12 cellular contexts compared by ENCODE assay signal in the genomic region with DNA sequence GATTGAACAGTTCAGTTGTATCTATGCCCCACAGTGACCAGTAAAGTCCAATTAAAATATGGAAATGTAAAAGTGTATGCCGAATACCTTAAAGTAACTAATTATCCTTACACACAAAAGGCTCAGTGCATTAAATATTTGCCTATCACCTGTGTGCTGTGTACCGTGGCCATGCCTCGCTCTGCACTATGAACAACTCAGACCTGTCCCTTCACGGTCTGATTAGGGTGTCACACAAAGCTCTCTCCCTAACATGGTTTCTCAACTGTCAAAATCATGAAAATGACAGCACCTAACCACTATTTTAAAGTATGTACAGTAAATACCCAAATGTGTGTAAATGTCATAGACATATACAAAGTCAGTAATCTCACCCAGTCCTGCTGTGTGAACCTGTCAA. TPM values are rescaled to one million over a fixed set of nuclear protein-coding genes. Genes with fewer than 3 reads are reported as not detected.
DNase-seq lines count a peak whose midpoint lies in the region; ATAC-seq, FAIRE-seq and TF ChIP-seq lines count a peak whose summit lies in the region.
"Had no signal": no experiment of that assay in that cellular context is flagged by ENCODE, and none has a peak within 500 bp of the region (broad histone marks: within the 10 kb centered on the region; RNA-seq: fewer than 3 reads in every experiment).

No MANE protein-coding gene starts in this region.

- peak overlapping the region; percentile 63 for H3K27ac ChIP-seq in naive thymus-derived CD4-positive, alpha-beta T cell (ENCODE audit: low read depth, low read length)
- no peak overlapping the region for H3K27ac ChIP-seq in dorsolateral prefrontal cortex

- H3K36me3 ChIP-seq in naive thymus-derived CD4-positive, alpha-beta T cell (ENCODE audit: control insufficient read depth in 2 of 3, insufficient read depth in 3 of 3, low read length in 3 of 3) = peaks cover 10 to 15% (median 11%) of the 10 kb centered on the region in 3 experiments
- peaks cover 19% of the 10 kb centered on the region for H3K36me3 ChIP-seq in BE2C

- no peak overlapping the region for H3K4me3 Mint-ChIP-seq in HFFc6
- no peak overlapping the region for H3K4me3 Mint-ChIP-seq in activated CD8-positive, alpha-beta T cell treated with anti-CD3 and anti-CD28 coated beads, Interleukin-2, amount 10 ng/mL, durations not matched to agents 7 days and 5 days
- peak overlapping the region in 8 of 10 donors; percentile 16 to 90 (median 76) for H3K4me3 Mint-ChIP-seq in naive thymus-derived CD4-positive, alpha-beta T cell

- H3K4me1 Mint-ChIP-seq in HFFc6 (ENCODE audit: low read depth) = peaks cover 74% of the 10 kb centered on the region
- peaks cover 85% of the 10 kb centered on the region for H3K4me1 Mint-ChIP-seq in activated CD8-positive, alpha-beta T cell treated with anti-CD3 and anti-CD28 coated beads, Interleukin-2, amount 10 ng/mL, durations not matched to agents 7 days and 5 days (ENCODE audit: low read depth)
- H3K4me1 Mint-ChIP-seq in naive thymus-derived CD4-positive, alpha-beta T cell = peaks cover 8 to 96% (median 77%) of the 10 kb centered on the region in 7 donors

- no peaks in the 10 kb centered on the region for H3K9me3 ChIP-seq in naive thymus-derived CD4-positive, alpha-beta T cell (ENCODE audit: control insufficient read depth in 2 of 3, low read length in 3 of 3)
- H3K9me3 ChIP-seq in BE2C = no peaks in the 10 kb centered on the region

- peak overlapping the region; percentile 33 for H3K27ac Mint-ChIP-seq in HFFc6
- peak overlapping the region; percentile 77 for H3K27ac Mint-ChIP-seq in activated CD8-positive, alpha-beta T cell treated with anti-CD3 and anti-CD28 coated beads, Interleukin-2, amount 10 ng/mL, durations not matched to agents 7 days and 5 days
- H3K27ac Mint-ChIP-seq in naive thymus-derived CD4-positive, alpha-beta T cell = peak overlapping the region in 6 of 9 donors; percentile 88 to 97 (median 92)

- TF ChIP-seq CTCF in HFFc6 (IDR thresholded peaks at IDR 0.05) = no peak
- TF ChIP-seq CTCF in BE2C (IDR thresholded peaks at IDR 0.05; ENCODE audit: low read depth, low read length) = no peak
- TF ChIP-seq CTCF in dorsolateral prefrontal cortex (IDR thresholded peaks at IDR 0.05 in 54 of 56, conservative IDR thresholded peaks at IDR 0.05 in 2 of 56; ENCODE audit: low read depth in 1 of 56, partially characterized antibody in 56 of 56) = no peak

- ATAC-seq in activated CD8-positive, alpha-beta T cell treated with anti-CD3 and anti-CD28 coated beads, Interleukin-2, amount 10 ng/mL, durations not matched to agents 7 days and 5 days = peak; percentile 21
- no peak for ATAC-seq in naive thymus-derived CD4-positive, alpha-beta T cell

- intact Hi-C loops in naive thymus-derived CD4-positive, alpha-beta T cell (cut with micrococcal nuclease) = loop anchor here (1.0 to 2.0 kb wide), 6 partner anchors 11 to 74 kb away; a partner anchor contains a TSS
- intact Hi-C loops in dorsolateral prefrontal cortex (cut with DNase I) = no loop called here

- POLR2A ChIA-PET in activated CD8-positive, alpha-beta T cell treated with anti-CD3 and anti-CD28 coated beads, Interleukin-2, amount 10 ng/mL, durations not matched to agents 7 days and 5 days (lab: Charles Lee) = interaction anchor here (0.7 to 3.9 kb wide), 3 partner anchors 24 to 44 kb away, joined by 5 to 22 read pairs (median 6); a partner anchor contains a TSS
- POLR2A ChIA-PET in naive thymus-derived CD4-positive, alpha-beta T cell (lab: Charles Lee) = interaction anchor here (0.7 to 15.9 kb wide), 10 partner anchors 10 to 74 kb away, joined by 3 to 210 read pairs (median 4); a partner anchor contains a TSS

- no peaks in the 10 kb centered on the region for H3K9me3 Mint-ChIP-seq in HFFc6
- no peaks in the 10 kb centered on the region for H3K9me3 Mint-ChIP-seq in activated CD8-positive, alpha-beta T cell treated with anti-CD3 and anti-CD28 coated beads, Interleukin-2, amount 10 ng/mL, durations not matched to agents 7 days and 5 days (ENCODE audit: insufficient read depth)
- H3K9me3 Mint-ChIP-seq in naive thymus-derived CD4-positive, alpha-beta T cell = peaks cover 0 to 4% (median 0%) of the 10 kb centered on the region in 11 donors

- no peak overlapping the region for H3K4me3 ChIP-seq in naive thymus-derived CD4-positive, alpha-beta T cell (ENCODE audit: low read length)
- H3K4me3 ChIP-seq in BE2C (ENCODE audit: low read depth, low read length) (no peak overlapping the region), dorsolateral prefrontal cortex (no peak overlapping the region)

- peak; percentile 89 for FAIRE-seq in GM12891 (lab: Jason Lieb, UNC)

- no peaks in the 10 kb centered on the region for H3K27me3 ChIP-seq in naive thymus-derived CD4-positive, alpha-beta T cell (ENCODE audit: control insufficient read depth in 2 of 2, insufficient read depth in 2 of 2, low read length in 2 of 2)
- no peaks in the 10 kb centered on the region for H3K27me3 ChIP-seq in BE2C
- H3K27me3 ChIP-seq in dorsolateral prefrontal cortex = no peaks in the 10 kb centered on the region

- peaks cover 66% of the 10 kb centered on the region for H3K36me3 Mint-ChIP-seq in HFFc6 (ENCODE audit: low read depth)
- peaks cover 89% of the 10 kb centered on the region for H3K36me3 Mint-ChIP-seq in activated CD8-positive, alpha-beta T cell treated with anti-CD3 and anti-CD28 coated beads, Interleukin-2, amount 10 ng/mL, durations not matched to agents 7 days and 5 days (ENCODE audit: low read depth)
- peaks cover 9 to 67% (median 51%) of the 10 kb centered on the region in 5 donors for H3K36me3 Mint-ChIP-seq in naive thymus-derived CD4-positive, alpha-beta T cell

- CTCF ChIA-PET in activated CD8-positive, alpha-beta T cell treated with anti-CD3 and anti-CD28 coated beads, Interleukin-2, amount 10 ng/mL, durations not matched to agents 7 days and 5 days (lab: Charles Lee) = interaction anchor here (0.9 to 9.9 kb wide), 5 partner anchors 20 to 74 kb away, joined by 3 to 86 read pairs (median 4); a partner anchor contains a TSS
- CTCF ChIA-PET in naive thymus-derived CD4-positive, alpha-beta T cell (lab: Charles Lee) = interaction anchor here (1.9 to 5.3 kb wide), 2 partner anchors 43 to 74 kb away, joined by 12 to 35 read pairs; a partner anchor contains a TSS

- no peak for TF ChIP-seq POLR2A in GM12891 (IDR thresholded peaks at IDR 0.05; ENCODE audit: low read depth, low read length)

- H3K27me3 Mint-ChIP-seq in HFFc6 (ENCODE audit: insufficient read depth) = no peaks in the 10 kb centered on the region; the same call in 1 of the 2 replicates
- no peaks in the 10 kb centered on the region for H3K27me3 Mint-ChIP-seq in activated CD8-positive, alpha-beta T cell treated with anti-CD3 and anti-CD28 coated beads, Interleukin-2, amount 10 ng/mL, durations not matched to agents 7 days and 5 days (ENCODE audit: low read depth)
- H3K27me3 Mint-ChIP-seq in naive thymus-derived CD4-positive, alpha-beta T cell = no peaks in the 10 kb centered on the region

- H3K4me1 ChIP-seq in naive thymus-derived CD4-positive, alpha-beta T cell (ENCODE audit: control insufficient read depth in 2 of 2, insufficient read depth in 2 of 2, low read length in 2 of 2) = peaks cover 67 to 77% of the 10 kb centered on the region in 2 donors
- no peaks in the 10 kb centered on the region for H3K4me1 ChIP-seq in BE2C

- no peak for DNase-seq in GM12891 (ENCODE audit: insufficient read length, low spot score)
- no peak for DNase-seq in HFFc6
- no peak for DNase-seq in activated CD8-positive, alpha-beta T cell treated with anti-CD3 and anti-CD28 coated beads, Interleukin-2, amount 10 ng/mL, durations not matched to agents 7 days and 5 days
- DNase-seq in naive thymus-derived CD4-positive, alpha-beta T cell = no peak
- DNase-seq in BE2C = no peak
- DNase-seq in dorsolateral prefrontal cortex = no peak
- no peak for DNase-seq in H4 (ENCODE audit: low spot score)
- DNase-seq in NK-92 (lab: John Stamatoyannopoulos, UW; ENCODE audit: unreplicated experiment) = no peak
- DNase-seq: amygdala; head of caudate nucleus; NCI-H1105; stimulated activated CD4-positive, alpha-beta T cell treated with anti-CD3 and anti-CD28 coated beads, Interleukin-4, amount 100 ng/mL, for 1 hour had no signal

TF ChIP-seq in GM12891, 5 proteins besides CTCF, POLR2A, EP300 and RAD21:
- no peak for TF ChIP-seq POLR2AphosphoS5 (IDR thresholded peaks at IDR 0.05; ENCODE audit: low read depth, low read length)
- TF ChIP-seq TAF1 (IDR thresholded peaks at IDR 0.05; ENCODE audit: low read depth, low read length) = no peak
- no peak for TF ChIP-seq PAX5 (IDR thresholded peaks at IDR 0.05; ENCODE audit: insufficient read depth, low read length, severe bottlenecking)
- TF ChIP-seq SPI1 (IDR thresholded peaks at IDR 0.05; ENCODE audit: low read depth, low read length) = no peak

RNA-seq across cellular contexts. Expression of a gene that starts 43.1 kb away (rescaled TPM):
- polyA plus RNA-seq in GM12891 (2012; ENCODE audit: low read depth, missing spikeins) = 49.4 TPM
- total RNA-seq in HFFc6 (2021; fragmentation: NEBNext Ultra II Directional; extraction: Animal tissue kit (Norgen Biotek cat#: 25700)) = 10 to 100 TPM; 59.0 to 79.2 (median 62.8) TPM
- total RNA-seq in activated CD8-positive, alpha-beta T cell treated with anti-CD3 and anti-CD28 coated beads, Interleukin-2, amount 10 ng/mL, durations not matched to agents 7 days and 5 days = 10 to 100 TPM; 67.9 to 69.0 TPM
- 100 to 1,000 TPM in 2 of 5 experiments, 10 to 100 TPM in 3; 71.3 to 132 (median 95.8) TPM for total RNA-seq in naive thymus-derived CD4-positive, alpha-beta T cell
- polyA plus RNA-seq in naive thymus-derived CD4-positive, alpha-beta T cell = 100 to 1,000 TPM; 199 to 292 TPM
- polyA plus RNA-seq in BE2C (2012; ENCODE audit: insufficient read depth, insufficient read length, low read depth) = 5.7 TPM
- total RNA-seq in dorsolateral prefrontal cortex = 10 to 100 TPM in 68 of 120 experiments, 1 to 10 TPM in 52; 6.3 to 23.7 (median 10.4) TPM
- 161 and 166 TPM in 2 replicates for total RNA-seq in H4 (2014; rRNA removed; shearing (Covaris generic))

Comparison
In these comparisons a context has a peak if more than half of its experiments do, and no peak if none do; other contexts are left out.
1. H3K27ac Mint-ChIP-seq: peak in every context shown above with its lines; median percentile 92 in naive thymus-derived CD4-positive, alpha-beta T cell; 77 in activated CD8-positive, alpha-beta T cell treated with anti-CD3 and anti-CD28 coated beads, Interleukin-2, amount 10 ng/mL, durations not matched to agents 7 days and 5 days; 33 in HFFc6.
2. H3K4me3 Mint-ChIP-seq: peak in naive thymus-derived CD4-positive, alpha-beta T cell (8 of 10); none in HFFc6 (single experiment) and activated CD8-positive, alpha-beta T cell treated with anti-CD3 and anti-CD28 coated beads, Interleukin-2, amount 10 ng/mL, durations not matched to agents 7 days and 5 days (single experiment).
3. intact Hi-C loops: an anchor here in naive thymus-derived CD4-positive, alpha-beta T cell (1.0 to 2.0 kb wide); none called in dorsolateral prefrontal cortex.